In genomic region chr18:3284501-3284900, GRCh38 we compare ENCODE assay signal across 19 cellular contexts. TPM values are rescaled to one million over a fixed set of nuclear protein-coding genes. Genes with fewer than 3 reads are reported as not detected.
A peak's percentile ranks its signal among the peaks of the same experiment; 100 is the strongest.
DNase-seq lines count a peak whose midpoint lies in the region; ATAC-seq, FAIRE-seq and TF ChIP-seq lines count a peak whose summit lies in the region.
"Had no signal": no experiment of that assay in that cellular context is flagged by ENCODE, and none has a peak within 500 bp of the region (broad histone marks: within the 10 kb centered on the region; RNA-seq: fewer than 3 reads in every experiment).

No MANE protein-coding gene starts in this region.

- H3K27ac ChIP-seq in HepG2 (ENCODE audit: extremely low read length, insufficient read depth, low read length) (no peak overlapping the region), right lobe of liver (no peak overlapping the region), caudate nucleus (ENCODE audit: low read depth, low read length) (peak overlapping the region; percentile 92), left lung (no peak overlapping the region)
- H3K27ac ChIP-seq: GM23248, KMS-11, Peyer's patch, SJSA1 had no signal

- no peak overlapping the region for H3K9ac ChIP-seq in HepG2 (ENCODE audit: insufficient read depth, low read depth, low read length)
- H3K9ac ChIP-seq: GM23248, KMS-11 had no signal

- peak; percentile 19; the same call in 1 of the 3 replicates for ATAC-seq in HepG2
- ATAC-seq in right lobe of liver = no peak
- no peak for ATAC-seq in natural killer cell
- no peak for ATAC-seq in left lung

- DNase-seq in HepG2 (ENCODE audit: low spot score) = no peak
- no peak for DNase-seq in right lobe of liver
- DNase-seq in caudate nucleus (lab: John Stamatoyannopoulos, UW) = no peak
- no peak for DNase-seq in nephron progenitor cell
- DNase-seq in DMS153 (lab: John Stamatoyannopoulos, UW) = no peak
- DNase-seq in natural killer cell = no peak
- DNase-seq in globus pallidus (ENCODE audit: low spot score) = no peak
- no peak for DNase-seq in left lung
- DNase-seq: DMS79; GM23248; HCEC 1CT; NCI-H1092 treated with DMSO at 0.1 percent for 48 hours; NCI-H1436 treated with DMSO at 0.1 percent for 48 hours; NCI-H1930; NCI-H69; NK-92 treated with Interleukin-12 subunit alpha and Interleukin-12 subunit beta, amount 100 ng/mL, for 24 hours; Peyer's patch had no signal

- peaks cover 22% of the 10 kb centered on the region for H3K4me1 Mint-ChIP-seq in nephron progenitor cell
- H3K4me1 Mint-ChIP-seq in natural killer cell = no peaks in the 10 kb centered on the region

- H3K4me2 ChIP-seq in HepG2 (ENCODE audit: low read depth, low read length) = no peak overlapping the region
- H3K4me2 ChIP-seq: KMS-11 had no signal

- H3K27me3 ChIP-seq in HepG2 (ENCODE audit: control insufficient read depth in 1 of 2, insufficient read depth in 2 of 2, low read length in 2 of 2) (peaks cover 0 to 17% of the 10 kb centered on the region in 2 experiments; a peak in 3 of 5 replicates), right lobe of liver (no peaks in the 10 kb centered on the region), left lung (no peaks in the 10 kb centered on the region)
- H3K27me3 ChIP-seq: Peyer's patch, SJSA1 had no signal

- no peaks in the 10 kb centered on the region for H3K79me2 ChIP-seq in HepG2 (ENCODE audit: insufficient read depth, low read length)

- H3K36me3 Mint-ChIP-seq in nephron progenitor cell (ENCODE audit: low read depth) = peaks cover 8% of the 10 kb centered on the region
- no peaks in the 10 kb centered on the region for H3K36me3 Mint-ChIP-seq in natural killer cell

- TF ChIP-seq EP300 in HepG2 (IDR thresholded peaks at IDR 0.05; ENCODE audit: low read depth in 2 of 2, low read length in 2 of 2) (no peak), HepG2 (CRISPR knock-in tag; IDR thresholded peaks at IDR 0.05; ENCODE audit: borderline replicate concordance) (no peak)

- intact Hi-C loops in HepG2 (cut with micrococcal nuclease; ENCODE audit: unreplicated experiment) = no loop called here
- intact Hi-C loops in right lobe of liver (cut with DNase I) = loop anchor here in 1 of 2 donors (10.0 kb wide), 2 partner anchors 300 to 380 kb away; no protein-coding TSS in a partner anchor
- intact Hi-C loops in natural killer cell (cut with micrococcal nuclease) = loop anchor here (10.0 kb wide), 1 partner anchor 710 kb away; no protein-coding TSS in a partner anchor
- intact Hi-C loops in left lung (cut with DNase I) = loop anchor here (5.0 to 10.0 kb wide), 4 partner anchors 170 to 383 kb away; partner anchors contain the start of gene TGIF1 (in 1 of the 2)

- no peak for TF ChIP-seq RAD21 in HepG2 (CRISPR knock-in tag; IDR thresholded peaks at IDR 0.05)

- TF ChIP-seq CTCF in HepG2 (CRISPR knock-in tag; IDR thresholded peaks at IDR 0.05) = no peak
- no peak for TF ChIP-seq CTCF in right lobe of liver (IDR thresholded peaks at IDR 0.05)
- TF ChIP-seq CTCF in nephron progenitor cell (IDR thresholded peaks at IDR 0.05) = no peak
- TF ChIP-seq CTCF in natural killer cell (IDR thresholded peaks at IDR 0.05) = no peak
- TF ChIP-seq CTCF in left lung (IDR thresholded peaks at IDR 0.05) = no peak

- H3K9me3 Mint-ChIP-seq in nephron progenitor cell (peaks cover 37% of the 10 kb centered on the region), natural killer cell (no peaks in the 10 kb centered on the region)

- H3K4me3 Mint-ChIP-seq in nephron progenitor cell = no peak overlapping the region
- H3K4me3 Mint-ChIP-seq in natural killer cell = no peak overlapping the region

- CTCF ChIA-PET in HepG2 (lab: Yijun Ruan, JAX; ENCODE audit: low intra/inter-chr PET ratio, low total read pairs) = no interaction called here

- no peak overlapping the region for H2AFZ ChIP-seq in HepG2 (ENCODE audit: low read length)
- H2AFZ ChIP-seq: GM23248 had no signal

- in situ Hi-C loops in HepG2 (cut with HindIII; ENCODE audit: extremely low pct_ligation_motif_present, low pct_unique_long_range_greater_than_20kb) = loop anchor here (5.0 to 10.0 kb wide), 5 partner anchors 170 to 713 kb away; partner anchors contain the start of gene TGIF1

- H3K27me3 Mint-ChIP-seq in nephron progenitor cell (ENCODE audit: low read depth, poor library complexity) = no peaks in the 10 kb centered on the region
- H3K27me3 Mint-ChIP-seq in natural killer cell (ENCODE audit: low read depth in 2 of 2) = no peaks in the 10 kb centered on the region

- H3K4me1 ChIP-seq in HepG2 (ENCODE audit: insufficient read depth, low read length) = peaks cover 32% of the 10 kb centered on the region
- no peaks in the 10 kb centered on the region for H3K4me1 ChIP-seq in right lobe of liver
- peaks cover 0 to 12% of the 10 kb centered on the region in 2 donors for H3K4me1 ChIP-seq in left lung
- H3K4me1 ChIP-seq: Peyer's patch, SJSA1 had no signal

- POLR2A ChIA-PET in HepG2 (lab: Yijun Ruan, JAX) = interaction anchor here (1.3 kb wide), 1 partner anchor 13 kb away, joined by 3 read pairs; no protein-coding TSS in a partner anchor

- H4K20me1 ChIP-seq in HepG2 (ENCODE audit: insufficient read depth, low read length) = no peaks in the 10 kb centered on the region

- H3K4me3 ChIP-seq in HepG2 (replicated peaks in 1 of 3; ENCODE audit: insufficient read depth in 1 of 3, low read depth in 2 of 3, low read length in 3 of 3) (no peak overlapping the region), right lobe of liver (no peak overlapping the region), left lung (no peak overlapping the region)
- H3K4me3 ChIP-seq: GM23248, Peyer's patch, SJSA1 had no signal

- BruUV-seq in HepG2 (replicated peaks; lab: Mats Ljungman, UMichigan) = no TSS peak

- H3K27ac Mint-ChIP-seq in nephron progenitor cell (peak overlapping the region; percentile 33), natural killer cell (no peak overlapping the region)

- FAIRE-seq in HepG2 (lab: Jason Lieb, UNC) = no peak

- no peaks in the 10 kb centered on the region for H3K9me3 ChIP-seq in HepG2 (ENCODE audit: low read length)
- no peaks in the 10 kb centered on the region for H3K9me3 ChIP-seq in right lobe of liver
- H3K9me3 ChIP-seq in left lung = no peaks in the 10 kb centered on the region
- H3K9me3 ChIP-seq: Peyer's patch, SJSA1 had no signal

- WGBS in HepG2 (ENCODE audit: low lambda C conversion rate) = 54% methylated on average over 9 of the region's 9 CpGs
- WGBS in right lobe of liver (ENCODE audit: insufficient coverage, low coverage, low lambda C conversion rate, missing lambda C conversion rate) = 89% methylated on average over 9 of the region's 9 CpGs

- H3K36me3 ChIP-seq in HepG2 (replicated peaks in 1 of 2; ENCODE audit: control insufficient read depth in 1 of 2, insufficient read depth in 2 of 2, low read length in 2 of 2) (no peaks in the 10 kb centered on the region), right lobe of liver (no peaks in the 10 kb centered on the region), left lung (no peaks in the 10 kb centered on the region)
- H3K36me3 ChIP-seq: Peyer's patch, SJSA1 had no signal

- no peak for TF ChIP-seq POLR2A in HepG2 (IDR thresholded peaks at IDR 0.05; ENCODE audit: insufficient read depth in 1 of 2, low read depth in 2 of 2, low read length in 2 of 2)
- no peak for TF ChIP-seq POLR2A in right lobe of liver (IDR thresholded peaks at IDR 0.05)

RNA-seq across cellular contexts. Expression of gene MYL12B, which starts 22.6 kb away (rescaled TPM):
- total RNA-seq in HepG2 (2016; rRNA removed; fragmentation: Illumina TruSeq; extraction: Trizol) (340 and 475 TPM in 2 replicates), right lobe of liver (100 to 1,000 TPM; 113 to 281 (median 185) TPM), natural killer cell (100 to 1,000 TPM; 204 to 214 (median 210) TPM), left lung (100 to 1,000 TPM; 377 to 467 TPM)
- 118 and 121 TPM in 2 replicates for total RNA-seq in HepG2 (2016; cell fraction: cytosol; rRNA removed; fragmentation: Illumina TruSeq; extraction: Trizol; ENCODE audit: low read depth)
- total RNA-seq in HepG2 (2016; cell fraction: insoluble cytoplasmic fraction; rRNA removed; fragmentation: Illumina TruSeq; extraction: Trizol) = 344 and 488 TPM in 2 replicates
- 130 and 135 TPM in 2 replicates for total RNA-seq in HepG2 (2016; cell fraction: membrane; rRNA removed; fragmentation: Illumina TruSeq; extraction: Trizol)
- 113 and 117 TPM in 2 replicates for total RNA-seq in HepG2 (2016; cell fraction: nucleus; rRNA removed; fragmentation: Illumina TruSeq; extraction: Trizol)
- 238 and 265 TPM in 2 replicates for polyA plus RNA-seq in HepG2 (2011; rRNA removed)
- polyA plus RNA-seq in HepG2 (2011; cell fraction: cytosol; rRNA removed) = 202 and 250 TPM in 2 replicates
- 45.6 and 55.4 TPM in 2 replicates for polyA plus RNA-seq in HepG2 (2011; cell fraction: nucleus; rRNA removed)
- polyA plus RNA-seq in HepG2 (2012) = 212 and 213 TPM in 2 replicates
- 96.0 and 108 TPM in 2 replicates for polyA plus RNA-seq in HepG2 (2016; cell fraction: cytosol; fragmentation: Illumina TruSeq; extraction: Trizol; ENCODE audit: low read depth)
- 470 and 496 TPM in 2 replicates for polyA plus RNA-seq in HepG2 (2016; cell fraction: insoluble cytoplasmic fraction; fragmentation: Illumina TruSeq; extraction: Trizol; ENCODE audit: low read depth)
- 102 and 106 TPM in 2 replicates for polyA plus RNA-seq in HepG2 (2016; cell fraction: membrane; fragmentation: Illumina TruSeq; extraction: Trizol; ENCODE audit: low read depth)
- 168 and 175 TPM in 2 replicates for polyA plus RNA-seq in HepG2 (2016; cell fraction: nucleus; fragmentation: Illumina TruSeq; extraction: Trizol; ENCODE audit: insufficient read depth, low read depth)
- polyA minus RNA-seq in HepG2 (2011; rRNA and poly(A)+ RNA removed; ENCODE audit: low replicate concordance) = 114 and 173 TPM in 2 replicates
- polyA minus RNA-seq in HepG2 (2011; cell fraction: cytosol; rRNA and poly(A)+ RNA removed) = 94.2 and 95.6 TPM in 2 replicates
- 30.6 and 55.3 TPM in 2 replicates for polyA minus RNA-seq in HepG2 (2011; cell fraction: nucleus; rRNA and poly(A)+ RNA removed)

RNA-seq across cellular contexts. Expression of gene MYL12A, which starts 36.9 kb away (rescaled TPM):
- total RNA-seq in HepG2 (2016; rRNA removed; fragmentation: Illumina TruSeq; extraction: Trizol) (277 and 357 TPM in 2 replicates), right lobe of liver (100 to 1,000 TPM in 5 of 6 experiments, 10 to 100 TPM in 1; 82.1 to 309 (median 225) TPM), natural killer cell (100 to 1,000 TPM; 532 to 652 (median 572) TPM), left lung (100 to 1,000 TPM; 532 to 556 TPM)
- 95.1 and 97.4 TPM in 2 replicates for total RNA-seq in HepG2 (2016; cell fraction: cytosol; rRNA removed; fragmentation: Illumina TruSeq; extraction: Trizol; ENCODE audit: low read depth)
- total RNA-seq in HepG2 (2016; cell fraction: insoluble cytoplasmic fraction; rRNA removed; fragmentation: Illumina TruSeq; extraction: Trizol) = 277 and 377 TPM in 2 replicates
- total RNA-seq in HepG2 (2016; cell fraction: membrane; rRNA removed; fragmentation: Illumina TruSeq; extraction: Trizol) = 78.5 and 96.6 TPM in 2 replicates
- total RNA-seq in HepG2 (2016; cell fraction: nucleus; rRNA removed; fragmentation: Illumina TruSeq; extraction: Trizol) = 143 and 145 TPM in 2 replicates
- 243 and 261 TPM in 2 replicates for polyA plus RNA-seq in HepG2 (2011; rRNA removed)
- polyA plus RNA-seq in HepG2 (2011; cell fraction: cytosol; rRNA removed) = 156 and 261 TPM in 2 replicates
- 65.4 and 82.9 TPM in 2 replicates for polyA plus RNA-seq in HepG2 (2011; cell fraction: nucleus; rRNA removed)
- polyA plus RNA-seq in HepG2 (2012) = 263 and 319 TPM in 2 replicates
- 53.2 and 57.8 TPM in 2 replicates for polyA plus RNA-seq in HepG2 (2016; cell fraction: cytosol; fragmentation: Illumina TruSeq; extraction: Trizol; ENCODE audit: low read depth)
- polyA plus RNA-seq in HepG2 (2016; cell fraction: insoluble cytoplasmic fraction; fragmentation: Illumina TruSeq; extraction: Trizol; ENCODE audit: low read depth) = 305 and 333 TPM in 2 replicates
- polyA plus RNA-seq in HepG2 (2016; cell fraction: membrane; fragmentation: Illumina TruSeq; extraction: Trizol; ENCODE audit: low read depth) = 53.7 and 63.8 TPM in 2 replicates
- polyA plus RNA-seq in HepG2 (2016; cell fraction: nucleus; fragmentation: Illumina TruSeq; extraction: Trizol; ENCODE audit: insufficient read depth, low read depth) = 156 and 160 TPM in 2 replicates
- 91.9 and 99.7 TPM in 2 replicates for polyA minus RNA-seq in HepG2 (2011; rRNA and poly(A)+ RNA removed; ENCODE audit: low replicate concordance)
- polyA minus RNA-seq in HepG2 (2011; cell fraction: cytosol; rRNA and poly(A)+ RNA removed) = 172 and 198 TPM in 2 replicates
- 130 and 202 TPM in 2 replicates for polyA minus RNA-seq in HepG2 (2011; cell fraction: nucleus; rRNA and poly(A)+ RNA removed)
